Comparison of ENCODE assay signal across 1 cellular context in genomic region chr15:62533687-62534086, GRCh38.
TF ChIP-seq lines count a peak whose summit lies in the region.

No MANE protein-coding gene starts in this region.

TF ChIP-seq in WTC11, 78 proteins besides CTCF, POLR2A, EP300 and RAD21 (continued from another document):
- TF ChIP-seq ARID4B (CRISPR knock-in tag; IDR thresholded peaks at IDR 0.05; ENCODE audit: borderline replicate concordance) = no peak
- TF ChIP-seq, protein P1, sequence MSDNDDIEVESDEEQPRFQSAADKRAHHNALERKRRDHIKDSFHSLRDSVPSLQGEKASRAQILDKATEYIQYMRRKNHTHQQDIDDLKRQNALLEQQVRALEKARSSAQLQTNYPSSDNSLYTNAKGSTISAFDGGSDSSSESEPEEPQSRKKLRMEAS (CRISPR knock-in tag; IDR thresholded peaks at IDR 0.05) = no peak
- TF ChIP-seq ELF4 (CRISPR knock-in tag; IDR thresholded peaks at IDR 0.05; ENCODE audit: low read depth) = no peak
- TF ChIP-seq NR3C1 (CRISPR knock-in tag; conservative IDR thresholded peaks at IDR 0.05; ENCODE audit: low read depth) = no peak
